12 cellular contexts compared by ENCODE assay signal in the genomic region with DNA sequence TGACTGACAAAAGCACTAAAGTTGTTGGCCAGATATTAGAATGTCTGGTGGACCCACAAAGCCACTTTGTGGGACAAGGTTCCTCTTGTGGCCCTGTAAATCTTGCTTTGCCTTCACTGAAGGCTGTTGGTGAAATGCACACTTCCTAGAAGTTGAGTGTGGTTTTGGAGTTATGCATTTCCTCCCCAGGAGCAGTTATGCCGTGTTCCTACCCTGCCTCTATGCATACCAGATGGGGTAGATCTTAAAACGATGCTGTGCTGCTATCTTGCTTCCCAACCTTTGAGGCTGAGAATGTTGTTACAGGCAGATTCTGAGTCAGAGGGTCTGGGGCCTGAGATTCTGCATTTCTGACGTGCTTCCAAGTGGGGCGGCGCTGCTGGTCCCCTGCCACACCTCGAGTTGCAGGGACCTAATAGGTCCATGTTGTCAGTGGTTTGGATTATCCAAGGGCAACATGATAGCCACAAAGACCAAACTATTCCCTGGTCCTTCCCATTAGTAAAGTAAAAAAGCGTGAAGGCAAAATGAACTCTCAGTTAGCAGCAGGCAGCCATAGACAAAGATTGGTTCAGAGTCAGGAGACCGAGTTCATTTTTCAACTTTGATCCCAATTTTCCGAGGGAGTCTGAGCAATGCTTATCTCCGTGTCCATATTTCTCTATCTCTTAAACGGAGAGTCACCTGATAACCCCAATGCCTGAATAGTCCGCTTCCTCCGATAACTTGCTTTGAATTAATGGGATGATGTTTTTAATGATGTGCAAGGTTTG.
"Had no signal": no experiment of that assay in that cellular context is flagged by ENCODE, and none has a peak within 500 bp of the region (broad histone marks: within the 10 kb centered on the region; RNA-seq: fewer than 3 reads in every experiment).

No MANE protein-coding gene starts in this region.

- H3K27me3 ChIP-seq: ovary, testis had no signal

- H3K4me1 ChIP-seq: testis had no signal

- H3K36me3 ChIP-seq: ovary had no signal

- H3K27ac ChIP-seq: ovary, testis had no signal

- H3K27me3 Mint-ChIP-seq: activated naive CD4-positive, alpha-beta T cell treated with anti-CD3 and anti-CD28 coated beads, Interleukin-2, amount 50 U/mL, for 24 hours; stimulated activated naive CD8-positive, alpha-beta T cell treated with anti-CD3 and anti-CD28 coated beads, Interleukin-15, amount 100 ng/mL, for 72 hours had no signal

- H3K4me3 ChIP-seq: ovary, testis had no signal

- H3K9me3 Mint-ChIP-seq: activated naive CD4-positive, alpha-beta T cell treated with anti-CD3 and anti-CD28 coated beads, Interleukin-2, amount 50 U/mL, for 24 hours; activated T-helper 2 cell treated with anti-CD3 and anti-CD28 coated beads, Interferon-gamma antibody, Interleukin-2, Interleukin-4, amounts not matched to agents 10 μg/mL and 5 μg/mL and 100 μg/mL, durations not matched to agents 14 hours and 24 hours and 36 hours; endodermal cell; stimulated activated naive CD8-positive, alpha-beta T cell treated with anti-CD3 and anti-CD28 coated beads, Interleukin-15, amount 100 ng/mL, for 72 hours had no signal

- H3K9me3 ChIP-seq: ovary, testis had no signal

- H3K36me3 Mint-ChIP-seq: activated naive CD4-positive, alpha-beta T cell treated with anti-CD3 and anti-CD28 coated beads, Interleukin-2, amount 50 U/mL, for 24 hours had no signal

- H3K27ac Mint-ChIP-seq: activated naive CD4-positive, alpha-beta T cell treated with anti-CD3 and anti-CD28 coated beads, Interleukin-2, amount 50 U/mL, for 24 hours; activated T-helper 2 cell treated with anti-CD3 and anti-CD28 coated beads, Interferon-gamma antibody, Interleukin-2, Interleukin-4, amounts not matched to agents 10 μg/mL and 5 μg/mL and 100 μg/mL, durations not matched to agents 14 hours and 24 hours and 36 hours; endodermal cell; stimulated activated naive CD8-positive, alpha-beta T cell treated with anti-CD3 and anti-CD28 coated beads, Interleukin-15, amount 100 ng/mL, for 72 hours had no signal

- DNase-seq: activated CD4-positive, CD25-positive, alpha-beta regulatory T cell; amniotic stem cell; endodermal cell; ovary; stimulated activated CD4-positive, alpha-beta T cell treated with anti-CD3 and anti-CD28 coated beads, Interleukin-15, amount 100 ng/mL, for 24 hours; stimulated activated CD4-positive, alpha-beta T cell treated with anti-CD3 and anti-CD28 coated beads, Interleukin-4, amount 100 ng/mL, for 4 hours; stimulated activated naive CD8-positive, alpha-beta T cell treated with anti-CD3 and anti-CD28 coated beads, Interleukin-15, amount 100 ng/mL, for 72 hours; T-helper 1 cell; testis had no signal

- H3K4me3 Mint-ChIP-seq: activated naive CD4-positive, alpha-beta T cell treated with anti-CD3 and anti-CD28 coated beads, Interleukin-2, amount 50 U/mL, for 24 hours; endodermal cell; stimulated activated naive CD8-positive, alpha-beta T cell treated with anti-CD3 and anti-CD28 coated beads, Interleukin-15, amount 100 ng/mL, for 72 hours had no signal

- ATAC-seq: esophagus mucosa; stimulated activated naive CD8-positive, alpha-beta T cell treated with anti-CD3 and anti-CD28 coated beads, Interleukin-15, amount 100 ng/mL, for 72 hours had no signal
